In genomic region chr18:7945882-7946281, GRCh38 we compare ENCODE assay signal across 9 cellular contexts.
DNase-seq lines count a peak whose midpoint lies in the region; ATAC-seq and TF ChIP-seq lines count a peak whose summit lies in the region.
"Had no signal": no experiment of that assay in that cellular context is flagged by ENCODE, and none has a peak within 500 bp of the region (broad histone marks: within the 10 kb centered on the region; RNA-seq: fewer than 3 reads in every experiment).

No MANE protein-coding gene starts in this region.

- intact Hi-C loops in HCT116 (cut with micrococcal nuclease): loop anchor here (2.0 kb wide), 1 partner anchor 23 kb away; no protein-coding TSS in a partner anchor
- intact Hi-C loops in activated T-helper 1 cell treated with anti-CD3 and anti-CD28 coated beads, Interleukin-12 subunit alpha, Interleukin-12 subunit beta, Interleukin-2, Interleukin-4 antibody, amounts not matched to agents 30 ng/mL and 10 ng/mL and 1 ng/mL, durations not matched to agents 14 hours and 24 hours and 36 hours (cut with micrococcal nuclease): loop anchor here (1.0 kb wide), 1 partner anchor 12 kb away; no protein-coding TSS in a partner anchor

- ATAC-seq in HCT116 (peak; percentile 46), GM21447 (IDR thresholded peaks at IDR 0.05; ENCODE audit: unreplicated experiment) (no peak)
- peak; percentile 49 for ATAC-seq in stimulated activated effector memory CD8-positive, alpha-beta T cell treated with anti-CD3 and anti-CD28 coated beads, Interleukin-12 subunit alpha, Interleukin-12 subunit beta, amount 100 ng/mL, for 72 hours

- no peaks in the 10 kb centered on the region for H4K20me1 ChIP-seq in HCT116 (ENCODE audit: insufficient read depth)

- H3K36me3 ChIP-seq in HCT116 (ENCODE audit: control insufficient read depth in 1 of 2, insufficient read depth in 2 of 2, low read length in 2 of 2): no peaks in the 10 kb centered on the region
- H3K36me3 ChIP-seq: cardiac muscle cell had no signal

- no peak for TF ChIP-seq CTCF in HCT116 (IDR thresholded peaks at IDR 0.05 in 2 of 3, conservative IDR thresholded peaks at IDR 0.05 in 1 of 3; ENCODE audit: borderline replicate concordance in 1 of 3, insufficient read depth in 1 of 3, low read depth in 2 of 3, low read length in 2 of 3)

- no peaks in the 10 kb centered on the region for H3K9me3 Mint-ChIP-seq in activated T-helper 1 cell treated with anti-CD3 and anti-CD28 coated beads, Interleukin-12 subunit alpha, Interleukin-12 subunit beta, Interleukin-2, Interleukin-4 antibody, amounts not matched to agents 30 ng/mL and 10 ng/mL and 1 ng/mL, durations not matched to agents 14 hours and 24 hours and 36 hours
- peaks cover 6% of the 10 kb centered on the region for H3K9me3 Mint-ChIP-seq in stimulated activated effector memory CD8-positive, alpha-beta T cell treated with anti-CD3 and anti-CD28 coated beads, Interleukin-12 subunit alpha, Interleukin-12 subunit beta, amount 100 ng/mL, for 72 hours

- no peaks in the 10 kb centered on the region for H3K9me2 ChIP-seq in HCT116 (ENCODE audit: insufficient read depth)

- TF ChIP-seq RAD21 in HCT116 (IDR thresholded peaks at IDR 0.05; ENCODE audit: low read depth): peak; percentile 9; the same call in 1 of the 2 replicates

- POLR2A ChIA-PET in HCT116 (lab: Charles Lee): no interaction called here

- H2AFZ ChIP-seq in HCT116 (ENCODE audit: low read depth, low read length, poor library complexity, severe bottlenecking): peak overlapping the region; percentile 96

- no TSS peak for BruUV-seq in HCT116 (replicated peaks; lab: Mats Ljungman, UMichigan)

- DNase-seq in HCT116 (ENCODE audit: low read depth, low spot score) (no peak), foreskin melanocyte (peak; percentile 97), NCI-H1092 (lab: John Stamatoyannopoulos, UW) (no peak)
- no peak for DNase-seq in activated T-helper 1 cell treated with anti-CD3 and anti-CD28 coated beads, Interleukin-12 subunit alpha, Interleukin-12 subunit beta, Interleukin-2, Interleukin-4 antibody, amounts not matched to agents 30 ng/mL and 10 ng/mL and 1 ng/mL, durations not matched to agents 14 hours and 24 hours and 36 hours (ENCODE audit: low spot score)
- DNase-seq in stimulated activated effector memory CD8-positive, alpha-beta T cell treated with anti-CD3 and anti-CD28 coated beads, Interleukin-12 subunit alpha, Interleukin-12 subunit beta, amount 100 ng/mL, for 72 hours (ENCODE audit: low spot score in 2 of 2): no peak
- DNase-seq in stimulated activated naive CD4-positive, alpha-beta T cell treated with Interleukin-2 at 50 U/mL for 16 hours (lab: John Stamatoyannopoulos, UW): no peak
- DNase-seq in stimulated activated CD4-positive, alpha-beta T cell treated with anti-CD3 and anti-CD28 coated beads, Interleukin-1b, Interleukin-23, amount 100 ng/mL, for 48 hours: no peak

- H3K9ac ChIP-seq in HCT116 (ENCODE audit: low read length): peak overlapping the region; percentile 64

- H3K27me3 Mint-ChIP-seq in activated T-helper 1 cell treated with anti-CD3 and anti-CD28 coated beads, Interleukin-12 subunit alpha, Interleukin-12 subunit beta, Interleukin-2, Interleukin-4 antibody, amounts not matched to agents 30 ng/mL and 10 ng/mL and 1 ng/mL, durations not matched to agents 14 hours and 24 hours and 36 hours (ENCODE audit: insufficient read depth): no peaks in the 10 kb centered on the region

- no peaks in the 10 kb centered on the region for H3K27me3 ChIP-seq in HCT116 (ENCODE audit: insufficient read depth, low read length)
- H3K27me3 ChIP-seq: cardiac muscle cell had no signal

- H3K4me1 Mint-ChIP-seq in activated T-helper 1 cell treated with anti-CD3 and anti-CD28 coated beads, Interleukin-12 subunit alpha, Interleukin-12 subunit beta, Interleukin-2, Interleukin-4 antibody, amounts not matched to agents 30 ng/mL and 10 ng/mL and 1 ng/mL, durations not matched to agents 14 hours and 24 hours and 36 hours (ENCODE audit: low read depth): peaks cover 11% of the 10 kb centered on the region
- H3K4me1 Mint-ChIP-seq in stimulated activated effector memory CD8-positive, alpha-beta T cell treated with anti-CD3 and anti-CD28 coated beads, Interleukin-12 subunit alpha, Interleukin-12 subunit beta, amount 100 ng/mL, for 72 hours: peaks cover 17% of the 10 kb centered on the region

- H3K4me3 Mint-ChIP-seq in activated T-helper 1 cell treated with anti-CD3 and anti-CD28 coated beads, Interleukin-12 subunit alpha, Interleukin-12 subunit beta, Interleukin-2, Interleukin-4 antibody, amounts not matched to agents 30 ng/mL and 10 ng/mL and 1 ng/mL, durations not matched to agents 14 hours and 24 hours and 36 hours: peak overlapping the region; percentile 85
- H3K4me3 Mint-ChIP-seq in stimulated activated effector memory CD8-positive, alpha-beta T cell treated with anti-CD3 and anti-CD28 coated beads, Interleukin-12 subunit alpha, Interleukin-12 subunit beta, amount 100 ng/mL, for 72 hours: peak overlapping the region; percentile 39

- peak overlapping the region in 1 of 2 experiments; percentile 66; a peak in 2 of 4 replicates for H3K4me3 ChIP-seq in HCT116 (replicated peaks in 1 of 2; ENCODE audit: low read depth in 1 of 2, low read length in 2 of 2)
- H3K4me3 ChIP-seq: cardiac muscle cell had no signal

- peaks cover 19 to 39% of the 10 kb centered on the region in 2 experiments for H3K4me1 ChIP-seq in HCT116 (ENCODE audit: control insufficient read depth in 1 of 2, insufficient read depth in 2 of 2, low read length in 2 of 2)

- H3K4me2 ChIP-seq in HCT116 (ENCODE audit: low read length): peak overlapping the region; percentile 86

- CTCF ChIA-PET in HCT116 (lab: Charles Lee): no interaction called here

- H3K27ac ChIP-seq in HCT116 (ENCODE audit: low read depth, low read length): peak overlapping the region; percentile 43; the same call in 1 of the 2 replicates

- no peaks in the 10 kb centered on the region for H3K9me3 ChIP-seq in HCT116 (ENCODE audit: control insufficient read depth in 1 of 2, insufficient read depth in 1 of 2, low read depth in 1 of 2, low read length in 2 of 2)

- RAD21 ChIA-PET in HCT116 (lab: Charles Lee; ENCODE audit: low non-redundant PET in 1 of 2, low total read pairs in 2 of 2, uncharacterized antibody in 2 of 2, unreplicated experiment in 2 of 2): no interaction called here

- TF ChIP-seq POLR2A in HCT116 (IDR thresholded peaks at IDR 0.05; ENCODE audit: borderline replicate concordance, extremely low read depth, insufficient read depth, insufficient read length): no peak

- H3K27ac Mint-ChIP-seq in activated T-helper 1 cell treated with anti-CD3 and anti-CD28 coated beads, Interleukin-12 subunit alpha, Interleukin-12 subunit beta, Interleukin-2, Interleukin-4 antibody, amounts not matched to agents 30 ng/mL and 10 ng/mL and 1 ng/mL, durations not matched to agents 14 hours and 24 hours and 36 hours: no peak overlapping the region
- peak overlapping the region; percentile 0 for H3K27ac Mint-ChIP-seq in stimulated activated effector memory CD8-positive, alpha-beta T cell treated with anti-CD3 and anti-CD28 coated beads, Interleukin-12 subunit alpha, Interleukin-12 subunit beta, amount 100 ng/mL, for 72 hours

- no peaks in the 10 kb centered on the region for H3K79me2 ChIP-seq in HCT116 (ENCODE audit: insufficient read depth, low read length)

- no peaks in the 10 kb centered on the region for H3K36me3 Mint-ChIP-seq in activated T-helper 1 cell treated with anti-CD3 and anti-CD28 coated beads, Interleukin-12 subunit alpha, Interleukin-12 subunit beta, Interleukin-2, Interleukin-4 antibody, amounts not matched to agents 30 ng/mL and 10 ng/mL and 1 ng/mL, durations not matched to agents 14 hours and 24 hours and 36 hours (ENCODE audit: low read depth)
- no peaks in the 10 kb centered on the region for H3K36me3 Mint-ChIP-seq in stimulated activated effector memory CD8-positive, alpha-beta T cell treated with anti-CD3 and anti-CD28 coated beads, Interleukin-12 subunit alpha, Interleukin-12 subunit beta, amount 100 ng/mL, for 72 hours

TF ChIP-seq in HCT116, 20 proteins besides CTCF, POLR2A, EP300 and RAD21:
- TF ChIP-seq SRF (IDR thresholded peaks at IDR 0.05; ENCODE audit: low read depth) (0 out of 2 replicates have a peak, but pooled peaks have one; percentile 16), FOSL1 (IDR thresholded peaks at IDR 0.05; ENCODE audit: low read depth) (peak; percentile 63; the same call in 1 of the 2 replicates), JUND (IDR thresholded peaks at IDR 0.05) (peak; percentile 52; the same call in 1 of the 2 replicates), YY1 (IDR thresholded peaks at IDR 0.05; ENCODE audit: extremely low read depth, insufficient replicate concordance, low read depth, low read length) (no peak), SP1 (IDR thresholded peaks at IDR 0.05; ENCODE audit: low read depth) (peak; percentile 36; the same call in 1 of the 2 replicates)
- TF ChIP-seq, protein P1, sequence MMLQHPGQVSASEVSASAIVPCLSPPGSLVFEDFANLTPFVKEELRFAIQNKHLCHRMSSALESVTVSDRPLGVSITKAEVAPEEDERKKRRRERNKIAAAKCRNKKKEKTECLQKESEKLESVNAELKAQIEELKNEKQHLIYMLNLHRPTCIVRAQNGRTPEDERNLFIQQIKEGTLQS (IDR thresholded peaks at IDR 0.05): no peak
